ENCODE assay signal across 30 cellular contexts in genomic region chr1:107793896-107794440, GRCh38.
A peak's percentile ranks its signal among the peaks of the same experiment; 100 is the strongest.
DNase-seq lines count a peak whose midpoint lies in the region; ATAC-seq and TF ChIP-seq lines count a peak whose summit lies in the region.
"Had no signal": no experiment of that assay in that cellular context is flagged by ENCODE, and none has a peak within 500 bp of the region (broad histone marks: within the 10 kb centered on the region; RNA-seq: fewer than 3 reads in every experiment).

No MANE protein-coding gene starts in this region.

- peak overlapping the region; percentile 23; the same call in 1 of the 2 replicates for H3K4me2 ChIP-seq in BLaER1
- H3K4me2 ChIP-seq: SK-N-SH, smooth muscle cell had no signal

- peak; percentile 59 for DNase-seq in G401 (ENCODE audit: low spot score)
- no peak for DNase-seq in T-helper 17 cell
- DNase-seq in naive B cell: no peak
- DNase-seq in right lobe of liver: no peak
- DNase-seq: activated CD4-positive, alpha-beta memory T cell treated with anti-CD3 and anti-CD28 coated beads for 36 hours; activated CD4-positive, CD25-positive, alpha-beta regulatory T cell treated with anti-CD3 and anti-CD28 coated beads, Interleukin-2, amount 50 U/mL, for 72 hours; activated CD8-positive, alpha-beta memory T cell treated with anti-CD3 and anti-CD28 coated beads, Interleukin-2, amount 50 U/mL, for 48 hours; activated naive CD4-positive, alpha-beta T cell treated with anti-CD3 and anti-CD28 coated beads, Interleukin-2, amount 50 U/mL, for 16 hours; COR-L47; effector memory CD4-positive, alpha-beta T cell; immature natural killer cell; IMR-90; left colon; NCI-H1092; NCI-H1694; NCI-H446 treated with DMSO at 0.1 percent for 48 hours; retina; SK-N-SH; stomach; tibial artery had no signal

- H3K4me3 Mint-ChIP-seq in T-helper 17 cell (no peak overlapping the region), naive B cell (peak overlapping the region in 4 of 8 donors; percentile 1 to 62 (median 39))
- H3K4me3 Mint-ChIP-seq: activated CD4-positive, alpha-beta memory T cell treated with anti-CD3 and anti-CD28 coated beads for 36 hours; immature natural killer cell; T-helper 1 cell treated with Interleukin-12 subunit alpha and Interleukin-12 subunit beta and Interleukin-4 antibody, amounts not matched to agents 30 μg/mL and 1 μg/mL, for 36 hours had no signal

- H3K9me3 Mint-ChIP-seq in naive B cell: no peaks in the 10 kb centered on the region
- H3K9me3 Mint-ChIP-seq: activated CD4-positive, alpha-beta memory T cell treated with anti-CD3 and anti-CD28 coated beads for 36 hours; immature natural killer cell; T-helper 1 cell treated with Interleukin-12 subunit alpha and Interleukin-12 subunit beta and Interleukin-4 antibody, amounts not matched to agents 30 μg/mL and 1 μg/mL, for 36 hours had no signal

- ATAC-seq in T-helper 17 cell (no peak), naive B cell (ENCODE audit: low read depth in 2 of 2) (no peak), GM21515 (IDR thresholded peaks at IDR 0.05; ENCODE audit: unreplicated experiment) (no peak), right lobe of liver (no peak), HG03135 (IDR thresholded peaks at IDR 0.05; ENCODE audit: unreplicated experiment) (no peak)
- ATAC-seq: left colon, Right ventricle myocardium inferior had no signal

- H3K27me3 ChIP-seq in BLaER1: no peaks in the 10 kb centered on the region
- H3K27me3 ChIP-seq in right lobe of liver: no peaks in the 10 kb centered on the region
- H3K27me3 ChIP-seq: ascending aorta, cardiac muscle cell, stomach, tibial artery had no signal

- peaks cover 15% of the 10 kb centered on the region; the same call in 1 of the 2 replicates for H3K36me3 ChIP-seq in BLaER1
- no peaks in the 10 kb centered on the region for H3K36me3 ChIP-seq in right lobe of liver
- H3K36me3 ChIP-seq: ascending aorta, cardiac muscle cell, stomach, tibial artery had no signal

- H3K9me3 ChIP-seq in BLaER1: peaks cover 17% of the 10 kb centered on the region
- no peaks in the 10 kb centered on the region for H3K9me3 ChIP-seq in T-helper 17 cell (ENCODE audit: control insufficient read depth, low read length, poor library complexity, severe bottlenecking)
- H3K9me3 ChIP-seq in right lobe of liver: no peaks in the 10 kb centered on the region
- H3K9me3 ChIP-seq: ascending aorta, SK-N-SH, stomach, tibial artery had no signal

- H3K4me3 ChIP-seq in BLaER1 (no peak overlapping the region), right lobe of liver (no peak overlapping the region)
- H3K4me3 ChIP-seq: ascending aorta, cardiac muscle cell, coronary artery, smooth muscle cell, stomach, tibial artery had no signal

- H3K9ac ChIP-seq in BLaER1: no peak overlapping the region
- H3K9ac ChIP-seq: parathyroid adenoma, SK-N-SH had no signal

- WGBS in right lobe of liver (ENCODE audit: insufficient coverage, low coverage, low lambda C conversion rate, missing lambda C conversion rate): 76% methylated on average over 7 of the region's 7 CpGs

- H3K27ac Mint-ChIP-seq in T-helper 17 cell (peak overlapping the region; percentile 86), naive B cell (peak overlapping the region in 5 of 6 donors; percentile 3 to 94 (median 85))
- H3K27ac Mint-ChIP-seq: activated CD4-positive, alpha-beta memory T cell treated with anti-CD3 and anti-CD28 coated beads for 36 hours; T-helper 1 cell treated with Interleukin-12 subunit alpha and Interleukin-12 subunit beta and Interleukin-4 antibody, amounts not matched to agents 30 μg/mL and 1 μg/mL, for 36 hours had no signal

- H3K4me1 ChIP-seq in BLaER1 (peaks cover 85% of the 10 kb centered on the region), right lobe of liver (no peaks in the 10 kb centered on the region)
- H3K4me1 ChIP-seq: ascending aorta, parathyroid adenoma, tibial artery had no signal

- in situ Hi-C loops in G401 (cut with HindIII; ENCODE audit: low sequenced_read_pairs): no loop called here

- no peak for TF ChIP-seq CTCF in right lobe of liver (IDR thresholded peaks at IDR 0.05)

- H3K27me3 Mint-ChIP-seq in T-helper 17 cell (no peaks in the 10 kb centered on the region), naive B cell (no peaks in the 10 kb centered on the region)
- H3K27me3 Mint-ChIP-seq: activated CD4-positive, alpha-beta memory T cell treated with anti-CD3 and anti-CD28 coated beads for 36 hours had no signal

- TF ChIP-seq POLR2A in right lobe of liver (IDR thresholded peaks at IDR 0.05): no peak

- no peak overlapping the region for H3K27ac ChIP-seq in BLaER1
- H3K27ac ChIP-seq in right lobe of liver: no peak overlapping the region
- H3K27ac ChIP-seq: ascending aorta, cardiac muscle cell, coronary artery, parathyroid adenoma, stomach, tibial artery had no signal

- H3K36me3 Mint-ChIP-seq in T-helper 17 cell (ENCODE audit: low read depth) (peaks cover 2% of the 10 kb centered on the region), naive B cell (no peaks in the 10 kb centered on the region)
- H3K36me3 Mint-ChIP-seq: activated CD4-positive, alpha-beta memory T cell treated with anti-CD3 and anti-CD28 coated beads for 36 hours had no signal

- H4K20me1 ChIP-seq in BLaER1: no peaks in the 10 kb centered on the region

- H3K4me1 Mint-ChIP-seq in T-helper 17 cell: peaks cover 20% of the 10 kb centered on the region
- peaks cover 56 to 84% (median 71%) of the 10 kb centered on the region in 3 donors for H3K4me1 Mint-ChIP-seq in naive B cell

- intact Hi-C loops in right lobe of liver (cut with DNase I): no loop called here
